ENCODE assay signal across 14 cellular contexts in the genomic region with DNA sequence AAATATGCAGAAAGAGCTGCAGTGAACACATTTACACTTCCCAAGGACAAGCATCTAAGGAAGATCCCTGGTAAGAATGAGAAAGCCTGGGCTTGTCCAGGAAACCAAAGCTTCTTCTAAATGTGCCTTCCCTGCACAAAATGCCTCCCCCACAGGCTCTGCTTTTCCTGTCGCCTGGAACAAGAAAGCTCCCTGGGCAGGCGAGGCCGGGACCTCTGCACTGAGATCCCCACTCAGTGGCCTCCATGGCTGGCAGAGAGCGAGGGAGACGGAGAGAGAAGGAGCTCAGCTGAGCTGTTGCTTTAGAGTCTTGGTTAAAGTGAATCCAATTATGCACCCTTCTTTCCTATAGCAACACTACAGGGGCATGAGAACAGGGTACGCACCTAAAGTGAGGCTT.
A peak's percentile ranks its signal among the peaks of the same experiment; 100 is the strongest.
DNase-seq lines count a peak whose midpoint lies in the region; ATAC-seq, FAIRE-seq and TF ChIP-seq lines count a peak whose summit lies in the region.
"Had no signal": no experiment of that assay in that cellular context is flagged by ENCODE, and none has a peak within 500 bp of the region (broad histone marks: within the 10 kb centered on the region; RNA-seq: fewer than 3 reads in every experiment).

No MANE protein-coding gene starts in this region.

- no peaks in the 10 kb centered on the region for H3K27me3 ChIP-seq in AG04450 (ENCODE audit: control insufficient read depth, insufficient read depth, low read length)
- H3K27me3 ChIP-seq in BE2C, result no peaks in the 10 kb centered on the region

- no peak for FAIRE-seq in kidney (lab: Jason Lieb, UNC)
- FAIRE-seq: colon had no signal

- TF ChIP-seq CTCF in AG04450 (IDR thresholded peaks at IDR 0.05; ENCODE audit: low read depth, low read length) (no peak), brain (conservative IDR thresholded peaks at IDR 0.05) (no peak), kidney (IDR thresholded peaks at IDR 0.05; ENCODE audit: borderline replicate concordance, extremely low read depth, insufficient read depth) (no peak), BE2C (IDR thresholded peaks at IDR 0.05; ENCODE audit: low read depth, low read length) (no peak)

- no peak overlapping the region for H3K4me3 Mint-ChIP-seq in brain
- H3K4me3 Mint-ChIP-seq: activated CD8-positive, alpha-beta T cell treated with anti-CD3 and anti-CD28 coated beads for 36 hours; memory B cell had no signal

- POLR2A ChIA-PET in AG04450 (lab: Yijun Ruan, JAX), result interaction anchor here (0.6 to 1.2 kb wide), 6 partner anchors 19 to 426 kb away, joined by 3 to 5 read pairs (median 4); no protein-coding TSS in a partner anchor

- H3K27me3 Mint-ChIP-seq in brain, result no peaks in the 10 kb centered on the region
- H3K27me3 Mint-ChIP-seq: activated CD8-positive, alpha-beta T cell treated with anti-CD3 and anti-CD28 coated beads for 36 hours; memory B cell had no signal

- H3K27ac ChIP-seq in AG04450 (ENCODE audit: low read depth, low read length) (peak overlapping the region; percentile 95), kidney (ENCODE audit: low read depth in 2 of 2, low read length in 2 of 2) (peak overlapping the region; percentile 86 to 90)

- peak overlapping the region; percentile 32; the same call in 1 of the 2 replicates for H3K4me3 ChIP-seq in AG04450 (ENCODE audit: low read depth, low read length)
- no peak overlapping the region for H3K4me3 ChIP-seq in kidney (ENCODE audit: low read length in 2 of 2)
- no peak overlapping the region for H3K4me3 ChIP-seq in BE2C (ENCODE audit: low read depth, low read length)

- intact Hi-C loops in kidney (cut with DNase I), result no loop called here
- intact Hi-C loops in sciatic nerve (cut with DNase I), result no loop called here

- peaks cover 45% of the 10 kb centered on the region for H3K4me1 Mint-ChIP-seq in brain

- peak; percentile 1 for ATAC-seq in sciatic nerve
- no peak for ATAC-seq in GM18861 (IDR thresholded peaks at IDR 0.05; ENCODE audit: unreplicated experiment)
- ATAC-seq in HG02884 (IDR thresholded peaks at IDR 0.05; ENCODE audit: unreplicated experiment), result no peak
- ATAC-seq: activated CD8-positive, alpha-beta T cell treated with anti-CD3 and anti-CD28 coated beads for 36 hours had no signal

- CTCF ChIA-PET in AG04450 (lab: Charles Lee), result interaction anchor here (1.0 to 1.3 kb wide), 3 partner anchors 15 to 54 kb away, joined by 4 to 6 read pairs (median 4); no protein-coding TSS in a partner anchor

- H3K36me3 ChIP-seq in kidney (ENCODE audit: control insufficient read depth in 1 of 2, insufficient read depth in 2 of 2, low read length in 2 of 2), result no peaks in the 10 kb centered on the region
- no peaks in the 10 kb centered on the region for H3K36me3 ChIP-seq in BE2C

- peaks cover 0 to 6% (median 0%) of the 10 kb centered on the region in 5 experiments for H3K9me3 Mint-ChIP-seq in brain
- H3K9me3 Mint-ChIP-seq: memory B cell had no signal

- peak overlapping the region in 1 of 2 donors; percentile 14 for H3K9ac ChIP-seq in kidney (ENCODE audit: low read length in 2 of 2)

- no peaks in the 10 kb centered on the region; the same call in 1 of the 2 replicates for H3K9me3 ChIP-seq in AG04450 (ENCODE audit: control insufficient read depth, insufficient read depth, low read length)
- H3K9me3 ChIP-seq in kidney (ENCODE audit: control insufficient read depth in 1 of 2, low read length in 2 of 2), result no peaks in the 10 kb centered on the region
- H3K9me3 ChIP-seq in BE2C, result no peaks in the 10 kb centered on the region

- H3K27ac Mint-ChIP-seq in brain, result peak overlapping the region in 4 of 5 experiments; percentile 24 to 85 (median 76)
- H3K27ac Mint-ChIP-seq: activated CD8-positive, alpha-beta T cell treated with anti-CD3 and anti-CD28 coated beads for 36 hours had no signal

- peaks cover 45% of the 10 kb centered on the region for H3K36me3 Mint-ChIP-seq in brain

- no peak for DNase-seq in AG04450 (ENCODE audit: low read depth, low spot score)
- no peak for DNase-seq in kidney
- DNase-seq in sciatic nerve (ENCODE audit: low spot score), result no peak
- no peak for DNase-seq in BE2C
- DNase-seq in central memory CD4-positive, alpha-beta T cell, result no peak
- DNase-seq: activated CD8-positive, alpha-beta T cell treated with anti-CD3 and anti-CD28 coated beads for 36 hours; activated gamma-delta T cell; GOT3; NCI-H2171 treated with DMSO at 0.1 percent for 48 hours had no signal

- H3K4me1 ChIP-seq in kidney (ENCODE audit: control insufficient read depth in 1 of 2, insufficient read depth in 1 of 2, low read depth in 1 of 2, low read length in 2 of 2) (peaks cover 11 to 27% of the 10 kb centered on the region in 2 donors), BE2C (peaks cover 19% of the 10 kb centered on the region)
